In the genomic region with DNA sequence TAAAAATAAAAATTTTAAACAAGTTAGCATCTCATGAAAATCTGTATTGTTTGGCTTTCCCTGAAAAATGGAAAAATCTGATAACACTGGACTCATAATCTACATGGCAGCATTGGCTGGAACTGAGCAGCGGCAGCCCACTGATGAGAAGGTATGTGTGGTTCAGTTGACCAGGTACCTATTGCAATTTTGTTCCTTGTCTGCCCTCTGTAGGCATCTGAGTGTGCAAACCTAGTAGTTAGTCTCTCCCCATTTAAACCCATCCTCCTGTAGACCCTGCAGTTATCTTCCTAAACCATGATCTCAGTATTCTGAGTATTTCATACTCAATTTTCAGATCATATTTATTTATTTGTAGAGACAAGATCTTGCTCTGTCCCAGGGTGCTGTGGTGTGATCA, we compare ENCODE assay signal across 8 cellular contexts. TPM values are rescaled to one million over a fixed set of nuclear protein-coding genes. Genes with fewer than 3 reads are reported as not detected.
A peak's percentile ranks its signal among the peaks of the same experiment; 100 is the strongest.
DNase-seq lines count a peak whose midpoint lies in the region; ATAC-seq and TF ChIP-seq lines count a peak whose summit lies in the region.

No MANE protein-coding gene starts in this region.

- H3K36me3 ChIP-seq in parathyroid adenoma (ENCODE audit: control insufficient read depth, insufficient read depth, low read length), result no peaks in the 10 kb centered on the region

- H3K27ac Mint-ChIP-seq in activated naive CD4-positive, alpha-beta T cell treated with anti-CD3 and anti-CD28 coated beads, Interleukin-2, amount 50 U/mL, for 72 hours, result no peak overlapping the region

- no peaks in the 10 kb centered on the region for H3K36me3 Mint-ChIP-seq in activated naive CD4-positive, alpha-beta T cell treated with anti-CD3 and anti-CD28 coated beads, Interleukin-2, amount 50 U/mL, for 72 hours

- H3K27me3 ChIP-seq in parathyroid adenoma (ENCODE audit: control insufficient read depth, insufficient read depth, low read length), result no peaks in the 10 kb centered on the region

- H3K9me3 Mint-ChIP-seq in activated naive CD4-positive, alpha-beta T cell treated with anti-CD3 and anti-CD28 coated beads, Interleukin-2, amount 50 U/mL, for 72 hours, result no peaks in the 10 kb centered on the region

- H2AFZ ChIP-seq in parathyroid adenoma, result no peak overlapping the region

- no peak overlapping the region for H3K27ac ChIP-seq in parathyroid adenoma

- no peaks in the 10 kb centered on the region for H3K9me3 ChIP-seq in parathyroid adenoma (ENCODE audit: control insufficient read depth, low read length)

- no peak for DNase-seq in activated naive CD4-positive, alpha-beta T cell treated with anti-CD3 and anti-CD28 coated beads, Interleukin-2, amount 50 U/mL, for 72 hours (ENCODE audit: low spot score in 2 of 2)
- no peak for DNase-seq in activated naive CD4-positive, alpha-beta T cell treated with anti-CD3 and anti-CD28 coated beads, Interleukin-2, amount 50 U/mL, for 16 hours
- DNase-seq in NAMALWA (ENCODE audit: low spot score), result peak; percentile 44
- DNase-seq in choroid plexus epithelial cell (ENCODE audit: low read depth), result peak; percentile 70
- no peak for DNase-seq in activated CD8-positive, alpha-beta memory T cell treated with anti-CD3 and anti-CD28 coated beads, Interleukin-2, amount 50 U/mL, for 48 hours

- no peak overlapping the region for H3K4me2 ChIP-seq in parathyroid adenoma (ENCODE audit: low read length)

- H3K4me3 ChIP-seq in choroid plexus epithelial cell (ENCODE audit: low read depth, low read length) (no peak overlapping the region), parathyroid adenoma (ENCODE audit: low read depth, low read length) (no peak overlapping the region)

- TF ChIP-seq CTCF in choroid plexus epithelial cell (conservative IDR thresholded peaks at IDR 0.05; ENCODE audit: low read depth, low read length) (peak; percentile 62), parathyroid adenoma (IDR thresholded peaks at IDR 0.05) (peak; percentile 54)

- H3K79me2 ChIP-seq in parathyroid adenoma, result no peaks in the 10 kb centered on the region

- peak; percentile 64 to 69 for ATAC-seq in activated naive CD4-positive, alpha-beta T cell treated with anti-CD3 and anti-CD28 coated beads, Interleukin-2, amount 50 U/mL, for 72 hours
- ATAC-seq in GM19023 (IDR thresholded peaks at IDR 0.05; ENCODE audit: unreplicated experiment) (no peak), HG03520 (IDR thresholded peaks at IDR 0.05; ENCODE audit: unreplicated experiment) (no peak)

- H3K9ac ChIP-seq in parathyroid adenoma, result no peak overlapping the region

- H3K4me1 ChIP-seq in parathyroid adenoma, result peaks cover 2% of the 10 kb centered on the region

RNA-seq across cellular contexts. Expression of a gene that starts 59.4 kb away (rescaled TPM):
- total RNA-seq in activated naive CD4-positive, alpha-beta T cell treated with anti-CD3 and anti-CD28 coated beads, Interleukin-2, amount 50 U/mL, for 72 hours, result 100 to 1,000 TPM; 354 to 447 TPM

Comparison
In these comparisons a context has a peak if more than half of its experiments do, and no peak if none do; other contexts are left out.
1. ATAC-seq: peak in activated naive CD4-positive, alpha-beta T cell treated with anti-CD3 and anti-CD28 coated beads, Interleukin-2, amount 50 U/mL, for 72 hours (2 of 2); none in GM19023 (single experiment) and HG03520 (single experiment).
2. DNase-seq: peak in NAMALWA (single experiment) and choroid plexus epithelial cell (single experiment); none in activated naive CD4-positive, alpha-beta T cell treated with anti-CD3 and anti-CD28 coated beads, Interleukin-2, amount 50 U/mL, for 72 hours (0 of 2), activated naive CD4-positive, alpha-beta T cell treated with anti-CD3 and anti-CD28 coated beads, Interleukin-2, amount 50 U/mL, for 16 hours (single experiment) and activated CD8-positive, alpha-beta memory T cell treated with anti-CD3 and anti-CD28 coated beads, Interleukin-2, amount 50 U/mL, for 48 hours (single experiment).